ENCODE assay signal across 18 cellular contexts in the genomic region with DNA sequence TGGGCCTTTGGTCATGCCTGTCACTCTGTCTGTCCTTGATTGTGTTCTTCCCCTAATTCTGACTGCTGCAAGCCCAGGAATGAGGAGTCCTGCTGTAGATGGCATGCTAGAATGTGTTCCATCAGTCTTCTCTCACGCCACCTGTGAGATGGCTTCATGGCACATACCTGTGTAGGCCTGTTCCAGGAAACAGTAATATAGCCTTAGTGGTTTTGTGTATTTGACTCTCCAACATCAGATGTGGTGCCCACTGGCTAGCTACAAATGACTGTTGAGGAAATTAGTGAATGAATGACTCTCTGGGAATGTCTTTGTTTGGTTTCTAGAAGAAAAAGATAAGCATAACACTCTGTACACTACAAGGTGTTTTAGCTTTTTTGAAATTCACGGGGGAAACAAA.
DNase-seq lines count a peak whose midpoint lies in the region; ATAC-seq and TF ChIP-seq lines count a peak whose summit lies in the region.
"Had no signal": no experiment of that assay in that cellular context is flagged by ENCODE, and none has a peak within 500 bp of the region (broad histone marks: within the 10 kb centered on the region; RNA-seq: fewer than 3 reads in every experiment).

No MANE protein-coding gene starts in this region.

- no peaks in the 10 kb centered on the region for H3K27me3 Mint-ChIP-seq in stimulated activated naive CD8-positive, alpha-beta T cell treated with anti-CD3 and anti-CD28 coated beads, Interleukin-15, amount 100 ng/mL, for 72 hours
- no peaks in the 10 kb centered on the region for H3K27me3 Mint-ChIP-seq in WTC11 (ENCODE audit: low read depth)
- H3K27me3 Mint-ChIP-seq in activated T-helper 2 cell treated with anti-CD3 and anti-CD28 coated beads, Interferon-gamma antibody, Interleukin-2, Interleukin-4, amounts not matched to agents 10 μg/mL and 5 μg/mL and 100 μg/mL, durations not matched to agents 14 hours and 24 hours and 36 hours (ENCODE audit: low read depth): no peaks in the 10 kb centered on the region
- H3K27me3 Mint-ChIP-seq: CD8-positive, alpha-beta memory T cell had no signal

- peaks cover 3% of the 10 kb centered on the region; the same call in 1 of the 2 replicates for H3K36me3 Mint-ChIP-seq in WTC11
- H3K36me3 Mint-ChIP-seq in activated T-helper 2 cell treated with anti-CD3 and anti-CD28 coated beads, Interferon-gamma antibody, Interleukin-2, Interleukin-4, amounts not matched to agents 10 μg/mL and 5 μg/mL and 100 μg/mL, durations not matched to agents 14 hours and 24 hours and 36 hours (ENCODE audit: low read depth): peaks cover 57% of the 10 kb centered on the region

- CTCF ChIA-PET in WTC11 (lab: Charles Lee): no interaction called here

- ATAC-seq in stimulated activated naive CD8-positive, alpha-beta T cell treated with anti-CD3 and anti-CD28 coated beads, Interleukin-15, amount 100 ng/mL, for 72 hours: peak; percentile 64
- no peak for ATAC-seq in stimulated activated naive CD8-positive, alpha-beta T cell treated with anti-CD3 and anti-CD28 coated beads, Interleukin-15, Interleukin-2, amounts not matched to agents 100 U/mL and 50 U/mL, for 24 hours
- no peak for ATAC-seq in WTC11

- no peak for TF ChIP-seq CTCF in WTC11 (IDR thresholded peaks at IDR 0.05)

- H3K27ac Mint-ChIP-seq in stimulated activated naive CD8-positive, alpha-beta T cell treated with anti-CD3 and anti-CD28 coated beads, Interleukin-15, amount 100 ng/mL, for 72 hours: no peak overlapping the region
- 0 out of 2 replicates have a peak overlapping the region, but pooled peaks have one; percentile 1 for H3K27ac Mint-ChIP-seq in WTC11
- H3K27ac Mint-ChIP-seq in activated T-helper 2 cell treated with anti-CD3 and anti-CD28 coated beads, Interferon-gamma antibody, Interleukin-2, Interleukin-4, amounts not matched to agents 10 μg/mL and 5 μg/mL and 100 μg/mL, durations not matched to agents 14 hours and 24 hours and 36 hours: no peak overlapping the region
- H3K27ac Mint-ChIP-seq: HFFc6 had no signal

- POLR2A ChIA-PET in WTC11 (lab: Charles Lee): no interaction called here

- peaks cover 14% of the 10 kb centered on the region for H3K4me1 Mint-ChIP-seq in stimulated activated naive CD8-positive, alpha-beta T cell treated with anti-CD3 and anti-CD28 coated beads, Interleukin-15, amount 100 ng/mL, for 72 hours
- H3K4me1 Mint-ChIP-seq in WTC11: peaks cover 22% of the 10 kb centered on the region
- peaks cover 14% of the 10 kb centered on the region for H3K4me1 Mint-ChIP-seq in activated T-helper 2 cell treated with anti-CD3 and anti-CD28 coated beads, Interferon-gamma antibody, Interleukin-2, Interleukin-4, amounts not matched to agents 10 μg/mL and 5 μg/mL and 100 μg/mL, durations not matched to agents 14 hours and 24 hours and 36 hours (ENCODE audit: low read depth)

- no peaks in the 10 kb centered on the region for H3K9me3 Mint-ChIP-seq in stimulated activated naive CD8-positive, alpha-beta T cell treated with anti-CD3 and anti-CD28 coated beads, Interleukin-15, amount 100 ng/mL, for 72 hours
- H3K9me3 Mint-ChIP-seq in WTC11: no peaks in the 10 kb centered on the region
- H3K9me3 Mint-ChIP-seq in activated T-helper 2 cell treated with anti-CD3 and anti-CD28 coated beads, Interferon-gamma antibody, Interleukin-2, Interleukin-4, amounts not matched to agents 10 μg/mL and 5 μg/mL and 100 μg/mL, durations not matched to agents 14 hours and 24 hours and 36 hours: peaks cover 3% of the 10 kb centered on the region
- H3K9me3 Mint-ChIP-seq: CD8-positive, alpha-beta memory T cell; H9; HFFc6 had no signal

- H3K4me3 Mint-ChIP-seq in stimulated activated naive CD8-positive, alpha-beta T cell treated with anti-CD3 and anti-CD28 coated beads, Interleukin-15, amount 100 ng/mL, for 72 hours: no peak overlapping the region
- no peak overlapping the region for H3K4me3 Mint-ChIP-seq in WTC11
- H3K4me3 Mint-ChIP-seq in activated T-helper 2 cell treated with anti-CD3 and anti-CD28 coated beads, Interferon-gamma antibody, Interleukin-2, Interleukin-4, amounts not matched to agents 10 μg/mL and 5 μg/mL and 100 μg/mL, durations not matched to agents 14 hours and 24 hours and 36 hours (ENCODE audit: low read depth): no peak overlapping the region
- H3K4me3 Mint-ChIP-seq: CD8-positive, alpha-beta memory T cell; H9; HFFc6 had no signal

- DNase-seq in stimulated activated naive CD8-positive, alpha-beta T cell treated with anti-CD3 and anti-CD28 coated beads, Interleukin-15, amount 100 ng/mL, for 72 hours: no peak
- no peak for DNase-seq in stimulated activated naive CD8-positive, alpha-beta T cell treated with anti-CD3 and anti-CD28 coated beads, Interleukin-15, Interleukin-2, amounts not matched to agents 100 U/mL and 50 U/mL, for 24 hours
- DNase-seq in WTC11 (ENCODE audit: low spot score) (no peak), kidney tubule cell (ENCODE audit: low spot score) (peak; percentile 45), AML-193 (lab: John Stamatoyannopoulos, UW) (no peak)
- DNase-seq in activated T-helper 2 cell treated with anti-CD3 and anti-CD28 coated beads, Interferon-gamma antibody, Interleukin-2, Interleukin-4, amounts not matched to agents 10 μg/mL and 5 μg/mL and 100 μg/mL, durations not matched to agents 14 hours and 24 hours and 36 hours (ENCODE audit: low spot score): no peak
- DNase-seq in activated CD4-positive, alpha-beta T cell treated with anti-CD3 and anti-CD28 coated beads for 1 hour: no peak
- DNase-seq: CD8-positive, alpha-beta memory T cell; H9; HFFc6; KBM-7; MM.1S; NCI-H1048; NCI-H1417 treated with DMSO at 0.1 percent for 48 hours; NCI-H187; NCI-H446 treated with DMSO at 0.1 percent for 48 hours; NCI-H526 treated with DMSO at 0.1 percent for 48 hours; Right ventricle myocardium superior had no signal

- intact Hi-C loops in activated T-helper 2 cell treated with anti-CD3 and anti-CD28 coated beads, Interferon-gamma antibody, Interleukin-2, Interleukin-4, amounts not matched to agents 10 μg/mL and 5 μg/mL and 100 μg/mL, durations not matched to agents 14 hours and 24 hours and 36 hours (cut with micrococcal nuclease): no loop called here

TF ChIP-seq in WTC11, 78 proteins besides CTCF, POLR2A, EP300 and RAD21:
- TF ChIP-seq ZNF396 (CRISPR knock-in tag; IDR thresholded peaks at IDR 0.05; ENCODE audit: borderline replicate concordance): no peak
- no peak for TF ChIP-seq ZBTB43 (CRISPR knock-in tag; IDR thresholded peaks at IDR 0.05)
- no peak for TF ChIP-seq PRRX2 (CRISPR knock-in tag; IDR thresholded peaks at IDR 0.05)
- TF ChIP-seq RELA (CRISPR knock-in tag; IDR thresholded peaks at IDR 0.05; ENCODE audit: borderline replicate concordance): no peak
- TF ChIP-seq, protein P1, sequence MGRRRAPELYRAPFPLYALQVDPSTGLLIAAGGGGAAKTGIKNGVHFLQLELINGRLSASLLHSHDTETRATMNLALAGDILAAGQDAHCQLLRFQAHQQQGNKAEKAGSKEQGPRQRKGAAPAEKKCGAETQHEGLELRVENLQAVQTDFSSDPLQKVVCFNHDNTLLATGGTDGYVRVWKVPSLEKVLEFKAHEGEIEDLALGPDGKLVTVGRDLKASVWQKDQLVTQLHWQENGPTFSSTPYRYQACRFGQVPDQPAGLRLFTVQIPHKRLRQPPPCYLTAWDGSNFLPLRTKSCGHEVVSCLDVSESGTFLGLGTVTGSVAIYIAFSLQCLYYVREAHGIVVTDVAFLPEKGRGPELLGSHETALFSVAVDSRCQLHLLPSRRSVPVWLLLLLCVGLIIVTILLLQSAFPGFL (CRISPR knock-in tag; IDR thresholded peaks at IDR 0.05; ENCODE audit: borderline replicate concordance): no peak
- TF ChIP-seq, protein P2, sequence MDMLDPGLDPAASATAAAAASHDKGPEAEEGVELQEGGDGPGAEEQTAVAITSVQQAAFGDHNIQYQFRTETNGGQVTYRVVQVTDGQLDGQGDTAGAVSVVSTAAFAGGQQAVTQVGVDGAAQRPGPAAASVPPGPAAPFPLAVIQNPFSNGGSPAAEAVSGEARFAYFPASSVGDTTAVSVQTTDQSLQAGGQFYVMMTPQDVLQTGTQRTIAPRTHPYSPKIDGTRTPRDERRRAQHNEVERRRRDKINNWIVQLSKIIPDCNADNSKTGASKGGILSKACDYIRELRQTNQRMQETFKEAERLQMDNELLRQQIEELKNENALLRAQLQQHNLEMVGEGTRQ (CRISPR knock-in tag; IDR thresholded peaks at IDR 0.05): no peak
- no peak for TF ChIP-seq SMAD4 (CRISPR knock-in tag; IDR thresholded peaks at IDR 0.05)
- no peak for TF ChIP-seq NR3C1 (CRISPR knock-in tag; conservative IDR thresholded peaks at IDR 0.05; ENCODE audit: low read depth)
TF ChIP-seq in WTC11: peak in this region for 0.
